Comparison of ENCODE assay signal across 12 cellular contexts in the genomic region with DNA sequence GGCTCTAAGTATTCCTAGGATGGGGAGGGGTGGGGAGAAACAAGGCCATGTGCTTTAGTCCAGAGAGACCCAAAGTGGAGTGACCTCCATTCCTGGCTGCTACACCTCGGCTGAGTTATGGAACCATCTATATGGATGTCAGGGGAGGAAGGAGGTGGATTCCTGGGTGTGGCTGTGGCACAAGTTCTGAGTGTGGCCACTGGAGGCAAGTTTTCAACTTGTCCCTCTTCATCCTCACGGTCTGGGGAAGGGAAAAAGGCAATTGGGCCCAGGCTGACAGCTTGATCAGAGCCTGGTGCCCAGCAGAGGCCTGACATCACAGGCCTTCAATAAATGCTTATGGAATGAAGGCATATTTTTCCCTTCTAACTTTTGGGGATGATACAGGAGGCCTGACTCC. TPM values are rescaled to one million over a fixed set of nuclear protein-coding genes. Genes with fewer than 3 reads are reported as not detected.
A peak's percentile ranks its signal among the peaks of the same experiment; 100 is the strongest.
DNase-seq lines count a peak whose midpoint lies in the region; ATAC-seq, FAIRE-seq and TF ChIP-seq lines count a peak whose summit lies in the region.
"Had no signal": no experiment of that assay in that cellular context is flagged by ENCODE, and none has a peak within 500 bp of the region (broad histone marks: within the 10 kb centered on the region; RNA-seq: fewer than 3 reads in every experiment).

No MANE protein-coding gene starts in this region.

- TF ChIP-seq EP300 in SK-N-SH (IDR thresholded peaks at IDR 0.05; ENCODE audit: borderline replicate concordance in 1 of 2, low read depth in 1 of 2, low read length in 1 of 2) = no peak

- DNase-seq in right cardiac atrium (no peak), cardiac septum (ENCODE audit: low spot score) (no peak), mesothelial cell of epicardium (ENCODE audit: low spot score in 2 of 2, unreplicated experiment in 2 of 2) (no peak), SHP77 (lab: John Stamatoyannopoulos, UW) (no peak), frontal cortex (ENCODE audit: low spot score in 2 of 2) (no peak), SK-N-SH (no peak)
- no peak for DNase-seq in activated CD8-positive, alpha-beta T cell treated with anti-CD3 and anti-CD28 coated beads for 36 hours
- DNase-seq: head of caudate nucleus, SHP77 treated with DMSO at 0.1 percent for 48 hours had no signal

- ATAC-seq in right cardiac atrium (no peak), HG02610 (IDR thresholded peaks at IDR 0.05; ENCODE audit: unreplicated experiment) (no peak)
- ATAC-seq in activated CD8-positive, alpha-beta T cell treated with anti-CD3 and anti-CD28 coated beads for 36 hours = no peak

- H3K4me3 Mint-ChIP-seq in activated CD8-positive, alpha-beta T cell treated with anti-CD3 and anti-CD28 coated beads for 36 hours = peak overlapping the region; percentile 88
- H3K4me3 Mint-ChIP-seq in mesothelial cell of epicardium = peak overlapping the region; percentile 85

- H4K20me1 ChIP-seq in SK-N-SH (ENCODE audit: insufficient read depth) = no peaks in the 10 kb centered on the region

- no peaks in the 10 kb centered on the region for H3K36me3 ChIP-seq in SK-N-SH (replicated peaks in 1 of 2; ENCODE audit: control insufficient read depth in 1 of 2, insufficient read depth in 2 of 2, low read length in 1 of 2)

- H3K4me1 Mint-ChIP-seq in activated CD8-positive, alpha-beta T cell treated with anti-CD3 and anti-CD28 coated beads for 36 hours (ENCODE audit: low read depth) = peaks cover 36% of the 10 kb centered on the region
- peaks cover 15% of the 10 kb centered on the region for H3K4me1 Mint-ChIP-seq in mesothelial cell of epicardium

- CTCF ChIA-PET in activated CD8-positive, alpha-beta T cell treated with anti-CD3 and anti-CD28 coated beads for 36 hours (lab: Charles Lee) = interaction anchor here (1.3 kb wide), 1 partner anchor 32 kb away, joined by 4 read pairs; no protein-coding TSS in a partner anchor
- CTCF ChIA-PET in SK-N-SH (lab: Yijun Ruan, JAX) = interaction anchor here (1.2 to 1.7 kb wide), 3 partner anchors 11 to 29 kb away, joined by 3 to 4 read pairs (median 3); no protein-coding TSS in a partner anchor

- no peak overlapping the region for H3K27ac Mint-ChIP-seq in activated CD8-positive, alpha-beta T cell treated with anti-CD3 and anti-CD28 coated beads for 36 hours
- H3K27ac Mint-ChIP-seq in mesothelial cell of epicardium = no peak overlapping the region

- TF ChIP-seq CTCF in activated CD8-positive, alpha-beta T cell treated with anti-CD3 and anti-CD28 coated beads for 36 hours (IDR thresholded peaks at IDR 0.05) = no peak
- TF ChIP-seq CTCF in mesothelial cell of epicardium (IDR thresholded peaks at IDR 0.05; ENCODE audit: unreplicated experiment) (no peak), SK-N-SH (IDR thresholded peaks at IDR 0.05) (no peak)

- no peak for TF ChIP-seq RAD21 in SK-N-SH (IDR thresholded peaks at IDR 0.05; ENCODE audit: low read length)

- H3K27ac ChIP-seq in right cardiac atrium (ENCODE audit: low read length) = peak overlapping the region; percentile 43
- H3K27ac ChIP-seq in SK-N-SH (ENCODE audit: low read depth in 2 of 2, low read length in 1 of 2) = no peak overlapping the region

- no peaks in the 10 kb centered on the region for H3K27me3 ChIP-seq in right cardiac atrium (ENCODE audit: control insufficient read depth, insufficient read depth)
- no peaks in the 10 kb centered on the region for H3K27me3 ChIP-seq in SK-N-SH (ENCODE audit: insufficient read depth)

- no peaks in the 10 kb centered on the region for H3K9me3 ChIP-seq in right cardiac atrium (ENCODE audit: control insufficient read depth, low read length)
- no peaks in the 10 kb centered on the region for H3K9me3 ChIP-seq in SK-N-SH

- no peak overlapping the region for H3K9ac ChIP-seq in SK-N-SH

- intact Hi-C loops in right cardiac atrium (cut with DNase I) (no loop called here), cardiac septum (cut with DNase I) (no loop called here)
- intact Hi-C loops in activated CD8-positive, alpha-beta T cell treated with anti-CD3 and anti-CD28 coated beads for 36 hours (cut with micrococcal nuclease) = loop anchor here (2.0 kb wide), 1 partner anchor 28 kb away; no protein-coding TSS in a partner anchor

- POLR2A ChIA-PET in activated CD8-positive, alpha-beta T cell treated with anti-CD3 and anti-CD28 coated beads for 36 hours (lab: Charles Lee) = interaction anchor here (1.4 kb wide), 1 partner anchor 11 kb away, joined by 3 read pairs; no protein-coding TSS in a partner anchor
- POLR2A ChIA-PET in SK-N-SH (lab: Yijun Ruan, JAX) = interaction anchor here (1.2 kb wide), 1 partner anchor 12 kb away, joined by 3 read pairs; no protein-coding TSS in a partner anchor

- no peak for FAIRE-seq in frontal cortex (lab: Jason Lieb, UNC)
- FAIRE-seq: D721Med, GM18507 had no signal

- 61% methylated on average over 2 of the region's 2 CpGs for WGBS in right cardiac atrium
- WGBS in SK-N-SH (ENCODE audit: low lambda C conversion rate) = 100% methylated on average over 1 of the region's 2 CpGs

- H3K9me2 ChIP-seq in SK-N-SH = no peaks in the 10 kb centered on the region

- H2AFZ ChIP-seq in SK-N-SH (ENCODE audit: low read depth) = no peak overlapping the region

- H3K79me2 ChIP-seq in SK-N-SH (ENCODE audit: insufficient read depth) = no peaks in the 10 kb centered on the region

- peaks cover 14% of the 10 kb centered on the region for H3K36me3 Mint-ChIP-seq in activated CD8-positive, alpha-beta T cell treated with anti-CD3 and anti-CD28 coated beads for 36 hours (ENCODE audit: low read depth)
- no peaks in the 10 kb centered on the region for H3K36me3 Mint-ChIP-seq in mesothelial cell of epicardium

- no peaks in the 10 kb centered on the region for H3K9me3 Mint-ChIP-seq in activated CD8-positive, alpha-beta T cell treated with anti-CD3 and anti-CD28 coated beads for 36 hours
- no peaks in the 10 kb centered on the region for H3K9me3 Mint-ChIP-seq in mesothelial cell of epicardium

- peaks cover 6% of the 10 kb centered on the region for H3F3A ChIP-seq in SK-N-SH (replicated peaks; ENCODE audit: insufficient read depth)

- H3K4me2 ChIP-seq in SK-N-SH = no peak overlapping the region; the same call in 1 of the 2 replicates

- no peak overlapping the region for H3K4me3 ChIP-seq in right cardiac atrium (ENCODE audit: low read length)
- no peak overlapping the region for H3K4me3 ChIP-seq in SK-N-SH (ENCODE audit: low read depth in 2 of 2, low read length in 1 of 2)

- no peaks in the 10 kb centered on the region for H3K27me3 Mint-ChIP-seq in activated CD8-positive, alpha-beta T cell treated with anti-CD3 and anti-CD28 coated beads for 36 hours
- H3K27me3 Mint-ChIP-seq in mesothelial cell of epicardium (ENCODE audit: low read depth) = peaks cover 54% of the 10 kb centered on the region

- H3K4me1 ChIP-seq in right cardiac atrium (ENCODE audit: control insufficient read depth, insufficient read depth, low read length) (peaks cover 4% of the 10 kb centered on the region), SK-N-SH (ENCODE audit: control insufficient read depth in 1 of 2, insufficient read depth in 2 of 2, low read depth in 1 of 2, low read length in 1 of 2) (peaks cover 0 to 19% of the 10 kb centered on the region in 2 experiments; a peak in 1 of 4 replicates)

TF ChIP-seq in SK-N-SH, 30 proteins besides CTCF, POLR2A, EP300 and RAD21:
- TF ChIP-seq GABPA (IDR thresholded peaks at IDR 0.05; ENCODE audit: low read depth) (no peak), GATA2 (CRISPR knock-in tag; IDR thresholded peaks at IDR 0.05) (no peak), NRF1 (IDR thresholded peaks at IDR 0.05; ENCODE audit: low read depth, low read length) (no peak), SMC3 (IDR thresholded peaks at IDR 0.05; ENCODE audit: low read depth, low read length) (no peak), FOXM1 (IDR thresholded peaks at IDR 0.05; ENCODE audit: low read depth) (no peak)
- TF ChIP-seq, protein P1, sequence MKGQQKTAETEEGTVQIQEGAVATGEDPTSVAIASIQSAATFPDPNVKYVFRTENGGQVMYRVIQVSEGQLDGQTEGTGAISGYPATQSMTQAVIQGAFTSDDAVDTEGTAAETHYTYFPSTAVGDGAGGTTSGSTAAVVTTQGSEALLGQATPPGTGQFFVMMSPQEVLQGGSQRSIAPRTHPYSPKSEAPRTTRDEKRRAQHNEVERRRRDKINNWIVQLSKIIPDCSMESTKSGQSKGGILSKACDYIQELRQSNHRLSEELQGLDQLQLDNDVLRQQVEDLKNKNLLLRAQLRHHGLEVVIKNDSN (IDR thresholded peaks at IDR 0.05; ENCODE audit: borderline replicate concordance, low read depth) = no peak
- TF ChIP-seq, protein P2, sequence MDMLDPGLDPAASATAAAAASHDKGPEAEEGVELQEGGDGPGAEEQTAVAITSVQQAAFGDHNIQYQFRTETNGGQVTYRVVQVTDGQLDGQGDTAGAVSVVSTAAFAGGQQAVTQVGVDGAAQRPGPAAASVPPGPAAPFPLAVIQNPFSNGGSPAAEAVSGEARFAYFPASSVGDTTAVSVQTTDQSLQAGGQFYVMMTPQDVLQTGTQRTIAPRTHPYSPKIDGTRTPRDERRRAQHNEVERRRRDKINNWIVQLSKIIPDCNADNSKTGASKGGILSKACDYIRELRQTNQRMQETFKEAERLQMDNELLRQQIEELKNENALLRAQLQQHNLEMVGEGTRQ (IDR thresholded peaks at IDR 0.05; ENCODE audit: borderline replicate concordance, low read depth, low read length) = no peak

RNA-seq across cellular contexts. Expression of a gene that starts 2.0 kb away (rescaled TPM):
- total RNA-seq in right cardiac atrium (1 to 10 TPM; 4.7 to 9.1 (median 6.5) TPM), cardiac septum (6.9 TPM), mesothelial cell of epicardium (6.3 to 6.4 TPM (median 6.4 TPM) in 3 replicates), frontal cortex (1.2 TPM)
- polyA plus RNA-seq in right cardiac atrium (5.7 TPM), SK-N-SH (2012; rRNA removed) (4.7 and 8.1 TPM in 2 replicates)
- 10 to 100 TPM; 36.6 to 38.0 TPM for total RNA-seq in activated CD8-positive, alpha-beta T cell treated with anti-CD3 and anti-CD28 coated beads for 36 hours
- 1.9 and 3.7 TPM in 2 replicates for polyA plus RNA-seq in SK-N-SH (2012; cell fraction: cytosol; rRNA removed)
- 22.6 and 23.4 TPM in 2 replicates for polyA plus RNA-seq in SK-N-SH (2012; cell fraction: nucleus; rRNA removed)

RNA-seq across cellular contexts. Expression of a gene that starts 39.1 kb away (rescaled TPM):
- 10 to 100 TPM; 14.6 to 17.8 (median 16.7) TPM for total RNA-seq in right cardiac atrium
- polyA plus RNA-seq in right cardiac atrium = 17.1 TPM
- 18.8 TPM for total RNA-seq in cardiac septum
- 10 to 100 TPM; 33.8 to 34.3 TPM for total RNA-seq in activated CD8-positive, alpha-beta T cell treated with anti-CD3 and anti-CD28 coated beads for 36 hours
- 14.0 to 15.1 TPM (median 15.0 TPM) in 3 replicates for total RNA-seq in mesothelial cell of epicardium
- 2.9 TPM for total RNA-seq in frontal cortex
- 15.4 and 21.2 TPM in 2 replicates for polyA plus RNA-seq in SK-N-SH (2012; rRNA removed)
- 9.1 and 14.5 TPM in 2 replicates for polyA plus RNA-seq in SK-N-SH (2012; cell fraction: cytosol; rRNA removed)
- polyA plus RNA-seq in SK-N-SH (2012; cell fraction: nucleus; rRNA removed) = 16.2 and 20.5 TPM in 2 replicates
